ENCODE assay signal across 4 cellular contexts in the genomic region with DNA sequence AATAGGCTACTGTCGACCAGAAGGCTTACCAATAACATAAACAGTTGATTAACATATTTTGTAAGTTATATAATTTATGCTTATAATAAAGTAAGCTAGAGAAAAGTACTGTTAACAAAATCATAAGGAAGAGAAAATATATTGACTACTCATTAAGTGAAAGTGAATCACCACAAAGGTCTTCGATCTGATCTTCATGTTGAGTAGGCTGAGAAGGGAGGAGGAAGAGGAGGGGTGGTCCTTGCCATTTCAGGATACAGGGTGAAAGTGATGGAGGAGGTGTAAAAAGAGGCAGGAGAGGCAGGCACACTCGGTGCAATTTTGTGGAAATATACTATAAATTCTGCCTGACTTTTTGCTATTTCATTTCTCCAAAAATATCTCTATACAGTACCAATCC.
"Had no signal": no experiment of that assay in that cellular context is flagged by ENCODE, and none has a peak within 500 bp of the region (broad histone marks: within the 10 kb centered on the region; RNA-seq: fewer than 3 reads in every experiment).

No MANE protein-coding gene starts in this region.

- H3K27ac Mint-ChIP-seq: GM23338, H9 had no signal

- DNase-seq: H9, HCEC 1CT, IMR-90 had no signal

- ATAC-seq: GM23338 had no signal

- H3K4me3 Mint-ChIP-seq: GM23338, H9 had no signal
